ENCODE assay signal across 8 cellular contexts in genomic region chr2:74459377-74460118, GRCh38. TPM values are rescaled to one million over a fixed set of nuclear protein-coding genes. Genes with fewer than 3 reads are reported as not detected.
DNase-seq lines count a peak whose midpoint lies in the region; ATAC-seq and TF ChIP-seq lines count a peak whose summit lies in the region.

No MANE protein-coding gene starts in this region.

- ATAC-seq in activated T-cell treated with anti-CD3 and anti-CD28 coated beads, Interleukin-2, amount 50 U/mL, for 72 hours (replicated peaks in 1 of 2) = no peak
- no peak for ATAC-seq in WTC11

- POLR2A ChIA-PET in WTC11 (lab: Charles Lee) = interaction anchor here (2.5 to 2.7 kb wide), 2 partner anchors 8 to 19 kb away, joined by 10 to 29 read pairs; partner anchors contain the start of gene RTKN

- H3K4me1 Mint-ChIP-seq in activated T-cell treated with anti-CD3 and anti-CD28 coated beads, Interleukin-2, amount 50 U/mL, for 72 hours (ENCODE audit: low read depth) = peaks cover 59% of the 10 kb centered on the region
- peaks cover 37% of the 10 kb centered on the region for H3K4me1 Mint-ChIP-seq in WTC11

- CTCF ChIA-PET in WTC11 (lab: Charles Lee) = interaction anchor here (1.3 to 3.1 kb wide), 6 partner anchors 9 to 68 kb away, joined by 4 to 18 read pairs (median 6); no protein-coding TSS in a partner anchor

- intact Hi-C loops in stomach (cut with DNase I; ENCODE audit: low total_unique reads) = no loop called here

- peaks cover 5 to 14% of the 10 kb centered on the region in 2 donors for H3K36me3 Mint-ChIP-seq in activated T-cell treated with anti-CD3 and anti-CD28 coated beads, Interleukin-2, amount 50 U/mL, for 72 hours (ENCODE audit: insufficient read depth in 2 of 2)
- peaks cover 9% of the 10 kb centered on the region for H3K36me3 Mint-ChIP-seq in WTC11

- 61 to 69% (median 63%) methylated on average over 13 to 14 of the region's 14 CpGs for WGBS in stomach, 5 donors

- H3K9me3 ChIP-seq in stomach = no peaks in the 10 kb centered on the region

- H3K9me3 Mint-ChIP-seq in activated T-cell treated with anti-CD3 and anti-CD28 coated beads, Interleukin-2, amount 50 U/mL, for 72 hours = no peaks in the 10 kb centered on the region
- no peaks in the 10 kb centered on the region for H3K9me3 Mint-ChIP-seq in WTC11

- H3K27ac Mint-ChIP-seq in activated T-cell treated with anti-CD3 and anti-CD28 coated beads, Interleukin-2, amount 50 U/mL, for 72 hours = peak overlapping the region; percentile 76
- H3K27ac Mint-ChIP-seq in WTC11 = peak overlapping the region; percentile 84

- no peaks in the 10 kb centered on the region for H3K27me3 ChIP-seq in stomach

- TF ChIP-seq CTCF in WTC11 (IDR thresholded peaks at IDR 0.05) (no peak), fibroblast of villous mesenchyme (IDR thresholded peaks at IDR 0.05; ENCODE audit: insufficient read depth, low read depth, low read length) (no peak), stomach (IDR thresholded peaks at IDR 0.05) (no peak)

- DNase-seq in activated T-cell treated with anti-CD3 and anti-CD28 coated beads, Interleukin-2, amount 50 U/mL, for 72 hours = no peak
- DNase-seq in activated T-cell treated with anti-CD3 and anti-CD28 coated beads for 4 hours (no peak), WTC11 (ENCODE audit: low spot score) (no peak), fibroblast of villous mesenchyme (ENCODE audit: low read depth) (no peak), stomach (no peak), COLO668 (lab: John Stamatoyannopoulos, UW; ENCODE audit: unreplicated experiment) (no peak), NCI-H526 (lab: John Stamatoyannopoulos, UW) (no peak)
- DNase-seq in activated CD4-positive, alpha-beta T cell treated with anti-CD3 and anti-CD28 coated beads, Interleukin-2, amount 50 U/mL, for 1 hour = no peak

- no peak for TF ChIP-seq EP300 in stomach (IDR thresholded peaks at IDR 0.05)

- no peak for TF ChIP-seq POLR2A in stomach (IDR thresholded peaks at IDR 0.05)

- H3K27ac ChIP-seq in stomach = peak overlapping the region in 2 of 5 donors; percentile 97 to 99

- peaks cover 5 to 25% (median 25%) of the 10 kb centered on the region in 4 donors for H3K36me3 ChIP-seq in stomach

- peak overlapping the region; percentile 79 for H3K4me3 ChIP-seq in fibroblast of villous mesenchyme (ENCODE audit: low read depth, low read length)
- peak overlapping the region; percentile 67 to 81 (median 72) for H3K4me3 ChIP-seq in stomach

- peak overlapping the region; percentile 95 to 96 for H3K4me3 Mint-ChIP-seq in activated T-cell treated with anti-CD3 and anti-CD28 coated beads, Interleukin-2, amount 50 U/mL, for 72 hours
- H3K4me3 Mint-ChIP-seq in WTC11 = peak overlapping the region; percentile 96

- no peaks in the 10 kb centered on the region for H3K27me3 Mint-ChIP-seq in activated T-cell treated with anti-CD3 and anti-CD28 coated beads, Interleukin-2, amount 50 U/mL, for 72 hours (ENCODE audit: low read depth)
- H3K27me3 Mint-ChIP-seq in WTC11 (ENCODE audit: low read depth) = no peaks in the 10 kb centered on the region

- H3K4me1 ChIP-seq in stomach = peaks cover 41 to 65% (median 53%) of the 10 kb centered on the region in 4 donors

TF ChIP-seq in WTC11, 78 proteins besides CTCF, POLR2A, EP300 and RAD21:
- TF ChIP-seq SMAD4 (CRISPR knock-in tag; IDR thresholded peaks at IDR 0.05) (no peak), ZMAT4 (CRISPR knock-in tag; IDR thresholded peaks at IDR 0.05) (0 out of 2 replicates have a peak, but pooled peaks have one; percentile 29)
TF ChIP-seq in WTC11: peak in this region for 1.

RNA-seq across cellular contexts. Expression of gene WBP1, which starts 1.3 kb away (rescaled TPM):
- total RNA-seq in activated T-cell treated with anti-CD3 and anti-CD28 coated beads, Interleukin-2, amount 50 U/mL, for 72 hours = 10 to 100 TPM; 65.0 to 87.7 TPM
- 66.0 to 86.6 TPM (median 86.0 TPM) in 3 replicates for total RNA-seq in WTC11 (2021)
- total RNA-seq in fibroblast of villous mesenchyme = 45.4 and 50.5 TPM in 2 replicates
- total RNA-seq in stomach = 10 to 100 TPM in 4 of 5 donors, 1 to 10 TPM in 1; 1.8 to 59.4 (median 21.7) TPM
- 10 to 100 TPM; 78.9 to 82.4 (median 82.3) TPM for polyA plus RNA-seq in stomach

RNA-seq across cellular contexts. Expression of gene INO80B, which starts 4.7 kb away (rescaled TPM):
- total RNA-seq in activated T-cell treated with anti-CD3 and anti-CD28 coated beads, Interleukin-2, amount 50 U/mL, for 72 hours = 10 to 100 TPM; 39.2 to 44.1 TPM
- total RNA-seq in WTC11 (2021) = 15.8 to 20.2 TPM (median 17.3 TPM) in 3 replicates
- 10.0 and 11.7 TPM in 2 replicates for total RNA-seq in fibroblast of villous mesenchyme
- 10 to 100 TPM in 2 of 5 donors, 1 to 10 TPM in 2, not detected in 1; 4.7 to 44.5 (median 11.1) TPM for total RNA-seq in stomach
- polyA plus RNA-seq in stomach = 10 to 100 TPM; 32.2 to 52.2 (median 51.9) TPM

RNA-seq across cellular contexts. Expression of gene MOGS, which starts 5.6 kb away (rescaled TPM):
- 10 to 100 TPM; 64.7 to 65.1 TPM for total RNA-seq in activated T-cell treated with anti-CD3 and anti-CD28 coated beads, Interleukin-2, amount 50 U/mL, for 72 hours
- 63.3 to 73.7 TPM (median 67.6 TPM) in 3 replicates for total RNA-seq in WTC11 (2021)
- total RNA-seq in fibroblast of villous mesenchyme = 52.2 and 62.2 TPM in 2 replicates
- 100 to 1,000 TPM in 1 of 5 donors, 10 to 100 TPM in 4; 17.5 to 130 (median 65.8) TPM for total RNA-seq in stomach
- polyA plus RNA-seq in stomach = 10 to 100 TPM; 15.6 to 32.2 (median 30.4) TPM

RNA-seq across cellular contexts. Expression of gene MRPL53, which starts 12.9 kb away (rescaled TPM):
- 10 to 100 TPM; 65.7 to 80.7 TPM for total RNA-seq in activated T-cell treated with anti-CD3 and anti-CD28 coated beads, Interleukin-2, amount 50 U/mL, for 72 hours
- total RNA-seq in WTC11 (2021) (52.1 to 62.6 TPM (median 55.0 TPM) in 3 replicates), fibroblast of villous mesenchyme (21.2 and 23.5 TPM in 2 replicates), stomach (100 to 1,000 TPM in 2 of 5 donors, 10 to 100 TPM in 2, 1 to 10 TPM in 1; 4.6 to 335 (median 18.0) TPM)
- 100 to 1,000 TPM in 1 of 3 donors, 10 to 100 TPM in 2; 74.0 to 108 (median 88.6) TPM for polyA plus RNA-seq in stomach

RNA-seq across cellular contexts. Expression of gene RTKN, which starts 17.8 kb away (rescaled TPM):
- 1 to 10 TPM; 3.1 to 4.8 TPM for total RNA-seq in activated T-cell treated with anti-CD3 and anti-CD28 coated beads, Interleukin-2, amount 50 U/mL, for 72 hours
- 66.6 to 80.1 TPM (median 67.7 TPM) in 3 replicates for total RNA-seq in WTC11 (2021)
- total RNA-seq in fibroblast of villous mesenchyme = 17.4 and 18.1 TPM in 2 replicates
- total RNA-seq in stomach = 100 to 1,000 TPM in 2 of 5 donors, 10 to 100 TPM in 3; 16.5 to 125 (median 27.4) TPM
- polyA plus RNA-seq in stomach = 10 to 100 TPM; 10.8 to 27.3 (median 23.2) TPM
